Comparison of ENCODE assay signal across 1 cellular context in genomic region chr5:38672059-38672791, GRCh38.
TF ChIP-seq lines count a peak whose summit lies in the region.

No MANE protein-coding gene starts in this region.

TF ChIP-seq in HepG2, 621 proteins besides CTCF, POLR2A, EP300 and RAD21 (continued from another document):
- peak; percentile 71 for TF ChIP-seq ARID5B (CRISPR knock-in tag; IDR thresholded peaks at IDR 0.05)
- peak; percentile 30; the same call in 1 of the 2 replicates for TF ChIP-seq MIER3 (CRISPR knock-in tag; IDR thresholded peaks at IDR 0.05; ENCODE audit: borderline replicate concordance)
- TF ChIP-seq AHDC1 (CRISPR knock-in tag; IDR thresholded peaks at IDR 0.05; ENCODE audit: borderline replicate concordance), result 0 out of 2 replicates have a peak, but pooled peaks have one; percentile 33
- no peak for TF ChIP-seq ZNF562 (CRISPR knock-in tag; IDR thresholded peaks at IDR 0.05; ENCODE audit: borderline replicate concordance)
- TF ChIP-seq ZBTB25 (CRISPR knock-in tag; IDR thresholded peaks at IDR 0.05), result 0 out of 2 replicates have a peak, but pooled peaks have one; percentile 32
- peak; percentile 66; the same call in 1 of the 2 replicates for TF ChIP-seq JUND (CRISPR knock-in tag; IDR thresholded peaks at IDR 0.05)
- peak; percentile 38; the same call in 1 of the 2 replicates for TF ChIP-seq ZNF652 (CRISPR knock-in tag; IDR thresholded peaks at IDR 0.05; ENCODE audit: borderline replicate concordance, low read depth)
- no peak for TF ChIP-seq SNAPC4 (CRISPR knock-in tag; IDR thresholded peaks at IDR 0.05)
- TF ChIP-seq PAF1 (CRISPR knock-in tag; IDR thresholded peaks at IDR 0.05), result no peak
- TF ChIP-seq ZNF12 (CRISPR knock-in tag; IDR thresholded peaks at IDR 0.05), result peak; percentile 95
- no peak for TF ChIP-seq ZUFSP (CRISPR knock-in tag; IDR thresholded peaks at IDR 0.05; ENCODE audit: borderline replicate concordance)
- peak; percentile 45; the same call in 1 of the 2 replicates for TF ChIP-seq GATAD2A (CRISPR knock-in tag; IDR thresholded peaks at IDR 0.05)
